ENCODE assay signal across 1 cellular context in the genomic region with DNA sequence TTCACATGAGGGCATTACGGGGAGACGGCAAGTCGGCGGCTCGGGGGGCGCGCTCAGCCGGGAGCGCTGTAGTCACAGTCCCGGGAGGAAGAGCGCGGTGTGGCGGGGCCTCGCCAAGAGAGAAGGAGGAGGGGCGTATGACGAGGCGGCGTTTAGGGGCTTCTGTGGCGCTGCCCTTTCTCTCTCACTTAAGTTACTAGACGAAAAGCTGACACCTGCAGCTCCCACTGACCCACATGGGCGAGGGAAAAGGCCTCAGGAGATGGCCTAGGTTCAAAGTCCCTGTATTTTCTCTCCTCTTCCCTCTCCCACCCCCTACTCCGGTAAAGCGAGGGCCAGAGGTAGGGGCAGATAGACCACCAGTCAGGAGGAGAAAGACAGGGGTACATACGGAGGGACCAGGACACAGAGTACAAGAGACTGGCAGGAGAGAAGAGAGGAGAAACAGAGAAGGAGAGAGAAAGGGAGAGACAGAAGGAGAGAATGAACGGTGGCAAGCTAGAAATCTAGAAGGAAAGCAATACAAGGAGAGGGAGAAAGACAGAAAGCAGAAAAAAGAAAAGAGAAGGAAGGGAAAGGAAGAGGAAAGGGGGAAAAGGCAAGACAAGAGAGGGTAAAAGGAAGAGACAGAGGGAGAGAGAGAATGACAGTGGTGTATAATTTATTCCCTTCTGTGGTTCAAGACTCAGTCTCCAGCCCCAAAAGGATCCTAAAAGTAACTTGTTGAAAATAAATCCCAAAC.
TF ChIP-seq lines count a peak whose summit lies in the region.

No MANE protein-coding gene starts in this region.

TF ChIP-seq in GM12878, 131 proteins besides CTCF, POLR2A, EP300 and RAD21:
- TF ChIP-seq RFX5 (IDR thresholded peaks at IDR 0.05; ENCODE audit: low read depth, low read length), result no peak
- TF ChIP-seq SUZ12 (IDR thresholded peaks at IDR 0.05; ENCODE audit: unreplicated experiment), result peak; percentile 77
- TF ChIP-seq SIN3A (IDR thresholded peaks at IDR 0.05; ENCODE audit: low read depth, low read length), result no peak
- TF ChIP-seq TCF3 (IDR thresholded peaks at IDR 0.05; ENCODE audit: borderline replicate concordance, insufficient read depth, low read depth, low read length), result no peak
- TF ChIP-seq FOXK2 (IDR thresholded peaks at IDR 0.05), result no peak
- TF ChIP-seq MTA3 (IDR thresholded peaks at IDR 0.05; ENCODE audit: borderline replicate concordance, low read length), result no peak
